9 cellular contexts compared by ENCODE assay signal in the genomic region with DNA sequence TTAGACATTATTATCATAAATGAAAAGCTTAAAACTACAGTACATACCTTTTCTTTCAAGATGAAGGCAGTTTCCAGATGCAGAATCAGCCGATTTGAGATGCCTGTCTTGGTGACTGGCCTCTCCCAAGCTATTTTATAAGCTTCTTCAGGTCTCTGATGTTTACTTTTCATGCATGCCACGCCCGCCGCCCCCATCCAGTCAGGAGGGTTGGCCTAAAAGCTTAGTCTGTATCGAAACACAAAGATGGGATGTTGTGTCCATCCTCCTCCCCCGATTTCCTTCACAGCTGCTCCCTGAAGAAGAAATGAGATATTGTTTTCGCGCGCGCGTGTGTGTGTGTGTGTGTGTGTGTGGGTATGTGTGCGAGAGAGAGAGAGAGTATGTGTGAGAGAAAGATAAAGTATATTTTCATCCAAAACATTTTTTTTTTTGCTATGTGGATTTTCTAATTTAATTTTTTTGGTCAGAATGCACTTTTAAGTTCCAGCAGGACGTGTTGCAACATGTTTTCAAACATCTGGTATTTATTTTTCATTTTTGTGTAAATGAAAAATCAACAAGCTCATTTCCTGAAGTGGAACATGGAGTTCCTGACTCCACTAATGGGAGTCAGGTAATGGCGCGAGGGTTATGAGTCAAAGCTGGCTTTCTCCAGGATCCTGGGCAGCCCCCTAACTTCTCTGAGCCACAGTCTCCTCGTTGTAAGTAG. TPM values are rescaled to one million over a fixed set of nuclear protein-coding genes. Genes with fewer than 3 reads are reported as not detected.
DNase-seq lines count a peak whose midpoint lies in the region; ATAC-seq and TF ChIP-seq lines count a peak whose summit lies in the region.
"Had no signal": no experiment of that assay in that cellular context is flagged by ENCODE, and none has a peak within 500 bp of the region (broad histone marks: within the 10 kb centered on the region; RNA-seq: fewer than 3 reads in every experiment).

TSS of gene APOD (minus strand) at position 110 of the 712 bp plus-strand sequence. CDS start 4,479 bp downstream, outside the sequence.

- no peaks in the 10 kb centered on the region for H3K27me3 ChIP-seq in Caco-2 (replicated peaks; ENCODE audit: control insufficient read depth, insufficient read depth, low read length)

- peaks cover 8% of the 10 kb centered on the region for H3K4me1 Mint-ChIP-seq in Caco-2 (ENCODE audit: low read depth, unreplicated experiment)

- no TSS peak for BruUV-seq in Caco-2 (replicated peaks; lab: Mats Ljungman, UMichigan)

- H3K36me3 Mint-ChIP-seq in Caco-2 (ENCODE audit: insufficient read depth, unreplicated experiment): peaks cover 6% of the 10 kb centered on the region

- H3K4me3 Mint-ChIP-seq in Caco-2 (ENCODE audit: unreplicated experiment): peak within 1 kb of the TSS; percentile 53

- H3K27me3 Mint-ChIP-seq in Caco-2 (ENCODE audit: insufficient read depth, unreplicated experiment): no peaks in the 10 kb centered on the region

- H3K4me3 ChIP-seq in Caco-2 (ENCODE audit: low read depth, low read length) (no peak within 1 kb of the TSS), fibroblast of villous mesenchyme (ENCODE audit: low read depth, low read length) (peak within 1 kb of the TSS; percentile 24)

- peak within 1 kb of the TSS; percentile 56 for H3K27ac Mint-ChIP-seq in Caco-2 (ENCODE audit: unreplicated experiment)

- no peaks in the 10 kb centered on the region for H3K36me3 ChIP-seq in Caco-2 (ENCODE audit: control insufficient read depth, insufficient read depth, low read length)

- ATAC-seq in GM21737 (IDR thresholded peaks at IDR 0.05; ENCODE audit: unreplicated experiment): no peak

- no peaks in the 10 kb centered on the region for H3K9me3 Mint-ChIP-seq in Caco-2 (ENCODE audit: unreplicated experiment)

- POLR2A ChIA-PET in Caco-2 (lab: Charles Lee): interaction anchor here (0.6 to 1.0 kb wide), 4 partner anchors 35 to 1460 kb away, joined by 3 to 7 read pairs (median 4); partner anchors contain the start of gene PPP1R2

- peaks cover 22% of the 10 kb centered on the region for H3K9me3 ChIP-seq in Caco-2

- CTCF ChIA-PET in Caco-2 (lab: Charles Lee): interaction anchor here (0.6 to 0.8 kb wide), 3 partner anchors 26 to 313 kb away, joined by 3 to 5 read pairs (median 4); partner anchors contain the start of gene XXYLT1

- TF ChIP-seq CTCF in Caco-2 (IDR thresholded peaks at IDR 0.05; ENCODE audit: insufficient read depth in 1 of 2, low read depth in 1 of 2, low read length in 1 of 2, severe bottlenecking in 1 of 2, unreplicated experiment in 1 of 2) (no peak), fibroblast of villous mesenchyme (IDR thresholded peaks at IDR 0.05; ENCODE audit: insufficient read depth, low read depth, low read length) (no peak)

- DNase-seq in Caco-2: peak; percentile 55 to 76
- peak; percentile 43 for DNase-seq in RPMI7951 (ENCODE audit: low read depth)
- peak; percentile 77 for DNase-seq in fibroblast of villous mesenchyme (ENCODE audit: low read depth)
- DNase-seq in posterior cingulate gyrus: peak; percentile 39 to 96 (median 76)
- no peak for DNase-seq in NCI-H345 (lab: John Stamatoyannopoulos, UW)
- no peak for DNase-seq in T-helper 9 cell
- no peak for DNase-seq in DMS 273 treated with DMSO at 0.1 percent for 48 hours (lab: John Stamatoyannopoulos, UW)
- DNase-seq: activated CD8-positive, alpha-beta memory T cell treated with anti-CD3 and anti-CD28 coated beads, Interleukin-2, amount 50 U/mL, for 4 hours had no signal

- intact Hi-C loops in Caco-2 (cut with micrococcal nuclease; ENCODE audit: unreplicated experiment) (no loop called here), posterior cingulate gyrus (cut with DNase I) (no loop called here)

- H3K4me1 ChIP-seq in Caco-2: peaks cover 56% of the 10 kb centered on the region

RNA-seq across cellular contexts. Expression of gene APOD, which starts in this region (rescaled TPM):
- total RNA-seq in Caco-2 (2022) (62.0 and 101 TPM in 2 replicates), fibroblast of villous mesenchyme (1.3 and 3.5 TPM in 2 replicates)
- 0.96 and 1.6 TPM in 2 replicates for total RNA-seq in RPMI7951 (2014; rRNA removed; shearing (Covaris generic))

Comparison
In these comparisons a context has a peak if more than half of its experiments do, and no peak if none do; other contexts are left out.
1. RNA of gene APOD (total RNA-seq): 62.0 to 101 TPM in Caco-2; 1.3 to 3.5 TPM in fibroblast of villous mesenchyme and 0.96 to 1.6 TPM in RPMI7951; every median in the first group is over 10 times any median in the second.
2. DNase-seq: peak in Caco-2 (2 of 2), RPMI7951 (single experiment), fibroblast of villous mesenchyme (single experiment) and posterior cingulate gyrus (10 of 10); none in NCI-H345 (single experiment), T-helper 9 cell (single experiment) and DMS 273 treated with DMSO at 0.1 percent for 48 hours (single experiment).